Comparison of ENCODE assay signal across 18 cellular contexts in the genomic region with DNA sequence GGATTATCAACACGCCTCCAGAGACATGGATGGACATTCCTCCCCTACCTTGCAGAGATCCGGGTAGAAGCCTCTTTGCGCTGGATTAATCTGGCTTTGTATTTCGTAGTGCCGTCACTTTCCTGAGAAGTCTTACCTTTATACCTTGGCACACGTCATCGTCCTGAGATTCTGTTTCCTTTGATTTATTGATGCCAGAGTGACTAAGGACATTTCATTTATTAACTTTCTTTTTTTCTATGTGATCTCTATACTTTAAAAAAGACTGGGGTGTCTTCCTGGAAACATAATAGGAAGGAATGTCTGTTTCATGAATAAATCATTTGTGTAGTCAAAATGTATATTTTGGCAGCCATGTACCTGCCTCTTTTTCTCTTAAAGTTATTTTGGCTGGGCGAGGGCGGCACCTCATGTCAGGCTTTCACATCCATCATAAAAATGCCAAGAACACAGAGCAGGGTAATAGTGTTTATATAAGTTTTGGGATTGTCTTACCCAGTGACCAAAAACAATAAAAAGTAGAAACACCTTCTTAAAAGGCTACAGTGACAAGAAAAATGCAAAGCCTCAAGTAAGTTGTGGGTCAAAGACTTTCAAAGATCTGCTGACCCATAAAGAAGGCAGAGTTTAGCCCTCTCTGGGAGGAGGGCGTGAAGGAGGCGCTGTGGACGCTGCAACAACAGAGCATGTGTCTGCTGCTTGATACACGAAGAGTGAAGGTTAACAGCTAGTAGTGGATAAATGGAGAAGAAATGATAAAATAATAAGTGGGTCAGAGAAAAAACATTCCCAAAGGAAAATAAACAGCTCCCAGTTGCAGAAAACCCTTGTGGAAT.
DNase-seq lines count a peak whose midpoint lies in the region; ATAC-seq and TF ChIP-seq lines count a peak whose summit lies in the region.
"Had no signal": no experiment of that assay in that cellular context is flagged by ENCODE, and none has a peak within 500 bp of the region (broad histone marks: within the 10 kb centered on the region; RNA-seq: fewer than 3 reads in every experiment).

No MANE protein-coding gene starts in this region.

- H3K4me3 ChIP-seq in mammary epithelial cell (replicated peaks in 1 of 3; ENCODE audit: insufficient read depth in 1 of 3, low read depth in 2 of 3, low read length in 3 of 3) (no peak overlapping the region), epithelial cell of proximal tubule (ENCODE audit: low read depth, low read length) (no peak overlapping the region)
- H3K4me3 ChIP-seq: pancreas, upper lobe of left lung had no signal

- no peak overlapping the region for H3K4me3 Mint-ChIP-seq in MCF 10A (ENCODE audit: unreplicated experiment)
- no peak overlapping the region for H3K4me3 Mint-ChIP-seq in nephron
- H3K4me3 Mint-ChIP-seq in T-helper 17 cell: no peak overlapping the region
- H3K4me3 Mint-ChIP-seq: stimulated activated naive CD8-positive, alpha-beta T cell treated with anti-CD3 and anti-CD28 coated beads, Interleukin-15, amount 100 ng/mL, for 72 hours had no signal

- TF ChIP-seq CTCF in mammary epithelial cell (conservative IDR thresholded peaks at IDR 0.05 in 1 of 2, IDR thresholded peaks at IDR 0.05 in 1 of 2; ENCODE audit: extremely low read depth in 1 of 2, insufficient read depth in 1 of 2, low read depth in 1 of 2, low read length in 2 of 2): no peak
- no peak for TF ChIP-seq CTCF in MCF 10A (IDR thresholded peaks at IDR 0.05; ENCODE audit: unreplicated experiment)
- TF ChIP-seq CTCF in epithelial cell of proximal tubule (conservative IDR thresholded peaks at IDR 0.05; ENCODE audit: low read depth, low read length): peak; percentile 10
- TF ChIP-seq CTCF in nephron (IDR thresholded peaks at IDR 0.05; ENCODE audit: unreplicated experiment in 3 of 3): no peak

- no peak overlapping the region for H2AFZ ChIP-seq in mammary epithelial cell (ENCODE audit: low read depth, low read length)

- no peaks in the 10 kb centered on the region for H3K79me2 ChIP-seq in mammary epithelial cell (ENCODE audit: insufficient read depth, low read length)

- BruUV-seq in mammary epithelial cell (replicated peaks; lab: Mats Ljungman, UMichigan) (no TSS peak), MCF 10A (replicated peaks; lab: Mats Ljungman, UMichigan) (no TSS peak)

- peak overlapping the region; percentile 6 for H3K9ac ChIP-seq in mammary epithelial cell (ENCODE audit: insufficient read depth, low read length)

- no peaks in the 10 kb centered on the region for H3K36me3 ChIP-seq in mammary epithelial cell (ENCODE audit: insufficient read depth, low read length)
- H3K36me3 ChIP-seq: pancreas, upper lobe of left lung had no signal

- H3K27me3 Mint-ChIP-seq in MCF 10A (ENCODE audit: insufficient read depth, unreplicated experiment) (no peaks in the 10 kb centered on the region), nephron (ENCODE audit: low read depth) (no peaks in the 10 kb centered on the region), T-helper 17 cell (peaks cover 34% of the 10 kb centered on the region)

- intact Hi-C loops in mammary epithelial cell (cut with micrococcal nuclease): no loop called here
- intact Hi-C loops in MCF 10A (cut with micrococcal nuclease): no loop called here

- dilution Hi-C loops in mammary epithelial cell (cut with HindIII; ENCODE audit: low sequenced_read_pairs): no loop called here

- H3K36me3 Mint-ChIP-seq in MCF 10A (ENCODE audit: insufficient read depth, unreplicated experiment) (no peaks in the 10 kb centered on the region), nephron (ENCODE audit: low read depth) (no peaks in the 10 kb centered on the region), T-helper 17 cell (ENCODE audit: low read depth) (no peaks in the 10 kb centered on the region)

- DNase-seq in mammary epithelial cell (no peak), MCF 10A (ENCODE audit: unreplicated experiment) (no peak), epithelial cell of proximal tubule (ENCODE audit: low read depth) (no peak), T-helper 17 cell (no peak), NCI-H774 (lab: John Stamatoyannopoulos, UW) (no peak), G401 (ENCODE audit: low spot score) (no peak), SIG-M5 treated with dmso at 0.1 percent for 504 hours (lab: John Stamatoyannopoulos, UW; ENCODE audit: unreplicated experiment) (no peak)
- DNase-seq: amniotic stem cell; central memory CD4-positive, alpha-beta T cell; COR-L47; effector CD4-positive, alpha-beta T cell; NCI-H69; pancreas; SHP77; stimulated activated naive CD8-positive, alpha-beta T cell treated with anti-CD3 and anti-CD28 coated beads, Interleukin-15, amount 100 ng/mL, for 72 hours; upper lobe of left lung had no signal

- no peaks in the 10 kb centered on the region for H3K9me3 ChIP-seq in mammary epithelial cell (replicated peaks; ENCODE audit: insufficient read depth, low read length)
- no peaks in the 10 kb centered on the region for H3K9me3 ChIP-seq in T-helper 17 cell (ENCODE audit: control insufficient read depth, low read length, poor library complexity, severe bottlenecking)
- H3K9me3 ChIP-seq: pancreas, upper lobe of left lung had no signal

- 99% methylated on average over 13 of the region's 13 CpGs for WGBS in mammary epithelial cell (ENCODE audit: low coverage, missing lambda C conversion rate)

- no peaks in the 10 kb centered on the region for H3K27me3 ChIP-seq in mammary epithelial cell (ENCODE audit: insufficient read depth, low read length)
- H3K27me3 ChIP-seq: pancreas, upper lobe of left lung had no signal

- H3K4me1 Mint-ChIP-seq in MCF 10A (ENCODE audit: insufficient read depth, unreplicated experiment): peaks cover 13% of the 10 kb centered on the region
- H3K4me1 Mint-ChIP-seq in nephron: peaks cover 50% of the 10 kb centered on the region
- H3K4me1 Mint-ChIP-seq in T-helper 17 cell: no peaks in the 10 kb centered on the region

- POLR2A ChIA-PET in MCF 10A (lab: Yijun Ruan, JAX): interaction anchor here (0.7 kb wide), 1 partner anchor 119 kb away, joined by 5 read pairs; no protein-coding TSS in a partner anchor

- in situ Hi-C loops in mammary epithelial cell (cut with MboI; ENCODE audit: low sequenced_read_pairs in 2 of 2) (no loop called here), G401 (cut with HindIII; ENCODE audit: low sequenced_read_pairs) (no loop called here)

- H4K20me1 ChIP-seq in mammary epithelial cell (ENCODE audit: insufficient read depth, low read length): no peaks in the 10 kb centered on the region

- peaks cover 20% of the 10 kb centered on the region for H3K4me1 ChIP-seq in mammary epithelial cell (ENCODE audit: insufficient read depth, low read length)

- no peak for ATAC-seq in T-helper 17 cell
- ATAC-seq: pancreas; stimulated activated naive CD8-positive, alpha-beta T cell treated with anti-CD3 and anti-CD28 coated beads, Interleukin-15, amount 100 ng/mL, for 72 hours had no signal

- no peak overlapping the region for H3K27ac ChIP-seq in mammary epithelial cell (ENCODE audit: insufficient read depth, low read depth, low read length)
- H3K27ac ChIP-seq: 22Rv1, pancreas, upper lobe of left lung had no signal

- CTCF ChIA-PET in mammary epithelial cell (lab: Charles Lee; ENCODE audit: low non-redundant PET): no interaction called here
- CTCF ChIA-PET in MCF 10A (lab: Yijun Ruan, JAX): no interaction called here

- H3K4me2 ChIP-seq in mammary epithelial cell (ENCODE audit: insufficient read depth, low read depth, low read length): no peak overlapping the region

- H3K9me3 Mint-ChIP-seq in MCF 10A (ENCODE audit: unreplicated experiment) (no peaks in the 10 kb centered on the region), nephron (no peaks in the 10 kb centered on the region)
- H3K9me3 Mint-ChIP-seq: stimulated activated naive CD8-positive, alpha-beta T cell treated with anti-CD3 and anti-CD28 coated beads, Interleukin-15, amount 100 ng/mL, for 72 hours had no signal

- H3K27ac Mint-ChIP-seq in MCF 10A (ENCODE audit: low read depth, unreplicated experiment) (no peak overlapping the region), nephron (peak overlapping the region in 2 of 3 experiments; percentile 33 to 34), T-helper 17 cell (no peak overlapping the region)
- H3K27ac Mint-ChIP-seq: stimulated activated naive CD8-positive, alpha-beta T cell treated with anti-CD3 and anti-CD28 coated beads, Interleukin-15, amount 100 ng/mL, for 72 hours had no signal

Comparison
In these comparisons a context has a peak if more than half of its experiments do, and no peak if none do; other contexts are left out.
1. H3K27ac Mint-ChIP-seq: peak in nephron (2 of 3); none in MCF 10A (single experiment) and T-helper 17 cell (single experiment).